14 cellular contexts compared by ENCODE assay signal in the genomic region with DNA sequence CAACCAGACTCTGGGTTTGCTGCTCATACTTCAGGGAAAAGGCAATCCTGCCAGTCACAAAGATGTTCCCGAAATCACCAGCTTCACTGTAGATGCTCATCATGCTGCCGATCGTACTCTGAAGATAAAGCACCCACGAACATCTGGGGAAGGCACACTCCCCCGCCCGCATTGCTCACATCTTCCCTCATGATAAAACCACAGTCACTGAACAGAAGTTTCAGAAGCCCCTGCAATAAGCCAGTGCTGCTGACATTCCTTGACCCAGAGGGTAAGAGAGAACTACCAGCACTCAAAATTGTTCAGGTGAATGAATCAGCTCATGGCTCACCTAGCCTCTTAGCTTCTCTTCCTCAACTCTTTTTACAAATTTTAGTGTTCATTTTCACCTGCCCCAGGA. TPM values are rescaled to one million over a fixed set of nuclear protein-coding genes. Genes with fewer than 3 reads are reported as not detected.
A peak's percentile ranks its signal among the peaks of the same experiment; 100 is the strongest.
DNase-seq lines count a peak whose midpoint lies in the region; ATAC-seq and TF ChIP-seq lines count a peak whose summit lies in the region.
"Had no signal": no experiment of that assay in that cellular context is flagged by ENCODE, and none has a peak within 500 bp of the region (broad histone marks: within the 10 kb centered on the region; RNA-seq: fewer than 3 reads in every experiment).

No MANE protein-coding gene starts in this region.

- H3K4me1 ChIP-seq in GM23338 (ENCODE audit: insufficient read depth), result no peaks in the 10 kb centered on the region
- H3K4me1 ChIP-seq: lower lobe of right lung, parathyroid adenoma had no signal

- no peaks in the 10 kb centered on the region for H4K20me1 ChIP-seq in GM23338 (replicated peaks; ENCODE audit: insufficient read depth)

- no peak for TF ChIP-seq POLR2A in erythroblast (IDR thresholded peaks at IDR 0.05; ENCODE audit: low read length)

- no peak overlapping the region for H3K4me2 ChIP-seq in GM23338

- ATAC-seq in GM18868 (IDR thresholded peaks at IDR 0.05; ENCODE audit: unreplicated experiment) (peak; percentile 67), GM21515 (IDR thresholded peaks at IDR 0.05; ENCODE audit: unreplicated experiment) (peak; percentile 46), HG03196 (IDR thresholded peaks at IDR 0.05; ENCODE audit: unreplicated experiment) (peak; percentile 42), GM23338 (no peak)
- ATAC-seq: lower lobe of right lung had no signal

- peak; percentile 1 to 14 for DNase-seq in erythroblast (lab: John Stamatoyannopoulos, UW)
- no peak for DNase-seq in NCI-H446 treated with DMSO at 0.1 percent for 48 hours (lab: John Stamatoyannopoulos, UW)
- DNase-seq in hypothalamus (lab: John Stamatoyannopoulos, UW), result no peak
- DNase-seq in NCI-H510A treated with DMSO at 0.1 percent for 48 hours (lab: John Stamatoyannopoulos, UW), result no peak
- no peak for DNase-seq in GM23338 (ENCODE audit: low spot score)
- DNase-seq: activated CD8-positive, alpha-beta memory T cell treated with anti-CD3 and anti-CD28 coated beads for 24 hours; DMS153; lower lobe of right lung; NCI-H2081 treated with DMSO at 0.1 percent for 48 hours; SHP77 had no signal

- H3K4me1 Mint-ChIP-seq in GM23338, result no peaks in the 10 kb centered on the region

- no peaks in the 10 kb centered on the region for H3K27me3 ChIP-seq in GM23338 (ENCODE audit: insufficient read depth)

- H3K4me3 ChIP-seq in GM23338, result no peak overlapping the region
- H3K4me3 ChIP-seq: lower lobe of right lung had no signal

- H3K27ac ChIP-seq in GM23338 (ENCODE audit: low read depth), result no peak overlapping the region
- H3K27ac ChIP-seq: lower lobe of right lung, parathyroid adenoma had no signal

- no peaks in the 10 kb centered on the region for H3K9me3 Mint-ChIP-seq in GM23338

- no peak overlapping the region for H2AFZ ChIP-seq in GM23338
- H2AFZ ChIP-seq: parathyroid adenoma had no signal

- H3K79me2 ChIP-seq in GM23338 (replicated peaks; ENCODE audit: insufficient read depth), result no peaks in the 10 kb centered on the region
- H3K79me2 ChIP-seq: parathyroid adenoma had no signal

- no peaks in the 10 kb centered on the region for H3K9me2 ChIP-seq in GM23338 (ENCODE audit: insufficient read depth)

- H3F3A ChIP-seq in GM23338 (replicated peaks; ENCODE audit: low read depth), result no peaks in the 10 kb centered on the region

- no peak overlapping the region for H3K27ac Mint-ChIP-seq in GM23338

- no peak overlapping the region for H3K4me3 Mint-ChIP-seq in GM23338

- H3K36me3 Mint-ChIP-seq in GM23338 (ENCODE audit: low read depth), result no peaks in the 10 kb centered on the region

- peaks cover 2% of the 10 kb centered on the region for H3K27me3 Mint-ChIP-seq in GM23338 (ENCODE audit: insufficient read depth, low read depth, poor library complexity)

- TF ChIP-seq CTCF in GM23338 (conservative IDR thresholded peaks at IDR 0.05; ENCODE audit: low read depth in 2 of 2), result no peak

- H3K36me3 ChIP-seq in GM23338 (ENCODE audit: insufficient read depth), result no peaks in the 10 kb centered on the region

TF ChIP-seq in GM23338, 12 proteins besides CTCF, POLR2A, EP300 and RAD21 (continues in another document):
- TF ChIP-seq CREB1 (CRISPR knock-in tag; IDR thresholded peaks at IDR 0.05; ENCODE audit: low read depth) (no peak), JUNB (IDR thresholded peaks at IDR 0.05; ENCODE audit: unreplicated experiment) (no peak), ZNF114 (CRISPR knock-in tag; IDR thresholded peaks at IDR 0.05) (no peak), ZNF462 (CRISPR knock-in tag; IDR thresholded peaks at IDR 0.05) (no peak), ZNF331 (CRISPR knock-in tag; IDR thresholded peaks at IDR 0.05; ENCODE audit: low read depth) (no peak), EZH2 (IDR thresholded peaks at IDR 0.05; ENCODE audit: low read depth, unreplicated experiment) (no peak), STAT1 (IDR thresholded peaks at IDR 0.05; ENCODE audit: unreplicated experiment) (no peak), ETS1 (IDR thresholded peaks at IDR 0.05) (no peak), NANOG (IDR thresholded peaks at IDR 0.05; ENCODE audit: borderline replicate concordance) (no peak), EZH2phosphoT487 (IDR thresholded peaks at IDR 0.05; ENCODE audit: unreplicated experiment) (no peak)

RNA-seq across cellular contexts. Expression of gene SRPX2, which starts 43.1 kb away (rescaled TPM):
- not detected in 2 replicates for total RNA-seq in GM23338 (2014; rRNA removed; shearing (Covaris generic))
- polyA plus RNA-seq in GM23338 (2016; fragmentation: Nextera tagmentation; extraction: Ambion mirVana), result not detected in 2 replicates

RNA-seq across cellular contexts. Expression of gene SYTL4, which starts 44.8 kb away (rescaled TPM):
- 0.28 TPM in 1 of 2 replicates, not detected in the other for total RNA-seq in GM23338 (2014; rRNA removed; shearing (Covaris generic))
- 0.85 TPM in 1 of 2 replicates, not detected in the other for polyA plus RNA-seq in GM23338 (2016; fragmentation: Nextera tagmentation; extraction: Ambion mirVana)

RNA-seq across cellular contexts. Expression of gene TSPAN6, which starts 50.5 kb away (rescaled TPM):
- total RNA-seq in GM23338 (2014; rRNA removed; shearing (Covaris generic)), result 55.6 and 63.1 TPM in 2 replicates
- 67.5 and 75.3 TPM in 2 replicates for polyA plus RNA-seq in GM23338 (2016; fragmentation: Nextera tagmentation; extraction: Ambion mirVana)

Comparison
In these comparisons a context has a peak if more than half of its experiments do, and no peak if none do; other contexts are left out.
1. DNase-seq: peak in erythroblast (2 of 2); none in NCI-H446 treated with DMSO at 0.1 percent for 48 hours (single experiment), hypothalamus (0 of 51), NCI-H510A treated with DMSO at 0.1 percent for 48 hours (single experiment) and GM23338 (single experiment).